ENCODE assay signal across 18 cellular contexts in genomic region chr16:167117-167462, GRCh38. TPM values are rescaled to one million over a fixed set of nuclear protein-coding genes. Genes with fewer than 3 reads are reported as not detected.
DNase-seq lines count a peak whose midpoint lies in the region; ATAC-seq and TF ChIP-seq lines count a peak whose summit lies in the region.
"Had no signal": no experiment of that assay in that cellular context is flagged by ENCODE, and none has a peak within 500 bp of the region (broad histone marks: within the 10 kb centered on the region; RNA-seq: fewer than 3 reads in every experiment).

No MANE protein-coding gene starts in this region.

- H3K9me3 Mint-ChIP-seq in CD8-positive, alpha-beta T cell, result no peaks in the 10 kb centered on the region
- no peaks in the 10 kb centered on the region for H3K9me3 Mint-ChIP-seq in IgD-negative memory B cell
- H3K9me3 Mint-ChIP-seq in naive thymus-derived CD8-positive, alpha-beta T cell, result no peaks in the 10 kb centered on the region

- TF ChIP-seq CTCF in CD8-positive, alpha-beta T cell (IDR thresholded peaks at IDR 0.05), result no peak

- no peak overlapping the region for H3K27ac ChIP-seq in CD8-positive, alpha-beta T cell (ENCODE audit: low read depth, low read length)

- ATAC-seq in CD8-positive, alpha-beta T cell, result no peak
- no peak for ATAC-seq in naive thymus-derived CD8-positive, alpha-beta T cell

- H3K4me3 ChIP-seq in CD8-positive, alpha-beta T cell (ENCODE audit: low read depth, low read length), result no peak overlapping the region

- H3K27ac Mint-ChIP-seq in CD8-positive, alpha-beta T cell, result no peak overlapping the region
- H3K27ac Mint-ChIP-seq in IgD-negative memory B cell, result peak overlapping the region in 2 of 3 donors; percentile 59 to 68
- peak overlapping the region in 2 of 10 donors; percentile 18 to 59 for H3K27ac Mint-ChIP-seq in naive thymus-derived CD8-positive, alpha-beta T cell

- H3K27me3 ChIP-seq in CD8-positive, alpha-beta T cell (ENCODE audit: insufficient read depth, low read length), result peaks cover 29% of the 10 kb centered on the region

- POLR2A ChIA-PET in CD8-positive, alpha-beta T cell (lab: Charles Lee), result no interaction called here
- POLR2A ChIA-PET in naive thymus-derived CD8-positive, alpha-beta T cell (lab: Charles Lee), result no interaction called here

- CTCF ChIA-PET in CD8-positive, alpha-beta T cell (lab: Charles Lee), result interaction anchor here (1.3 kb wide), 1 partner anchor 49 kb away, joined by 4 read pairs; no protein-coding TSS in a partner anchor

- intact Hi-C loops in CD8-positive, alpha-beta T cell (cut with DNase I, micrococcal nuclease), result no loop called here

- no peaks in the 10 kb centered on the region for H3K36me3 Mint-ChIP-seq in CD8-positive, alpha-beta T cell
- no peaks in the 10 kb centered on the region for H3K36me3 Mint-ChIP-seq in IgD-negative memory B cell
- no peaks in the 10 kb centered on the region for H3K36me3 Mint-ChIP-seq in naive thymus-derived CD8-positive, alpha-beta T cell

- no peak for DNase-seq in CD8-positive, alpha-beta T cell
- DNase-seq in epidermal melanocyte (ENCODE audit: insufficient read length, low spot score), result peak; percentile 19
- DNase-seq in naive thymus-derived CD8-positive, alpha-beta T cell, result no peak
- no peak for DNase-seq in HT-29 (ENCODE audit: low spot score)
- DNase-seq in DMS79 treated with DMSO at 0.1 percent for 48 hours (lab: John Stamatoyannopoulos, UW), result no peak
- no peak for DNase-seq in NCI-H1092 (lab: John Stamatoyannopoulos, UW)
- DNase-seq: C1 segment of cervical spinal cord, COR-L47, DMS153, Kasumi-1, NCI-H1417, NCI-H2029, NCI-H2171 treated with DMSO at 0.1 percent for 48 hours, NCI-H82, SHP77 treated with DMSO at 0.1 percent for 48 hours had no signal

- no peaks in the 10 kb centered on the region for H3K36me3 ChIP-seq in CD8-positive, alpha-beta T cell (ENCODE audit: insufficient read depth, low read length)

- H3K9me3 ChIP-seq in CD8-positive, alpha-beta T cell (ENCODE audit: low read length), result no peaks in the 10 kb centered on the region

- peak overlapping the region; percentile 21 for H3K4me3 Mint-ChIP-seq in CD8-positive, alpha-beta T cell
- H3K4me3 Mint-ChIP-seq in IgD-negative memory B cell, result peak overlapping the region in 2 of 4 donors; percentile 27 to 32
- H3K4me3 Mint-ChIP-seq in naive thymus-derived CD8-positive, alpha-beta T cell, result peak overlapping the region in 8 of 10 donors; percentile 20 to 65 (median 48)

- peaks cover 19% of the 10 kb centered on the region for H3K4me1 ChIP-seq in CD8-positive, alpha-beta T cell (ENCODE audit: insufficient read depth, low read length)

- peaks cover 48% of the 10 kb centered on the region for H3K27me3 Mint-ChIP-seq in CD8-positive, alpha-beta T cell (ENCODE audit: low read depth)
- peaks cover 46% of the 10 kb centered on the region for H3K27me3 Mint-ChIP-seq in IgD-negative memory B cell
- H3K27me3 Mint-ChIP-seq in naive thymus-derived CD8-positive, alpha-beta T cell, result peaks cover 17 to 70% (median 37%) of the 10 kb centered on the region in 5 donors

- peaks cover 4% of the 10 kb centered on the region for H3K4me1 Mint-ChIP-seq in CD8-positive, alpha-beta T cell (ENCODE audit: low read depth)
- peaks cover 0 to 2% (median 1%) of the 10 kb centered on the region in 3 donors for H3K4me1 Mint-ChIP-seq in IgD-negative memory B cell
- H3K4me1 Mint-ChIP-seq in naive thymus-derived CD8-positive, alpha-beta T cell, result peaks cover 4 to 18% (median 14%) of the 10 kb centered on the region in 4 donors

RNA-seq across cellular contexts. Expression of gene HBM, which starts 1.3 kb away (rescaled TPM):
- not detected for total RNA-seq in CD8-positive, alpha-beta T cell
- polyA plus RNA-seq in IgD-negative memory B cell, result not detected
- total RNA-seq in naive thymus-derived CD8-positive, alpha-beta T cell, result not detected
- not detected for polyA plus RNA-seq in naive thymus-derived CD8-positive, alpha-beta T cell
- total RNA-seq in HT-29 (2014; rRNA removed; shearing (Covaris generic)), result not detected in 2 replicates
- total RNA-seq: H4, NCI-H460 had no signal

RNA-seq across cellular contexts. Expression of gene HBA2, which starts 5.6 kb away (rescaled TPM):
- total RNA-seq in CD8-positive, alpha-beta T cell, result not detected
- polyA plus RNA-seq in IgD-negative memory B cell, result 88.3 TPM
- total RNA-seq in naive thymus-derived CD8-positive, alpha-beta T cell, result not detected
- polyA plus RNA-seq in naive thymus-derived CD8-positive, alpha-beta T cell, result 1 to 10 TPM in 1 of 3 donors, under 1 TPM in 1, not detected in 1; 0.89 to 8.6 TPM
- total RNA-seq in HT-29 (2014; rRNA removed; shearing (Covaris generic)), result not detected in 2 replicates
- total RNA-seq: NCI-H460 had no signal

RNA-seq across cellular contexts. Expression of gene HBA1, which starts 9.4 kb away (rescaled TPM):
- total RNA-seq in CD8-positive, alpha-beta T cell, result under 1 TPM in 1 of 2 experiments, not detected in 1; 0.68 TPM
- polyA plus RNA-seq in IgD-negative memory B cell, result 12.1 TPM
- not detected for total RNA-seq in naive thymus-derived CD8-positive, alpha-beta T cell
- 1 to 10 TPM in 1 of 3 donors, not detected in 2; 1.7 TPM for polyA plus RNA-seq in naive thymus-derived CD8-positive, alpha-beta T cell
- total RNA-seq in HT-29 (2014; rRNA removed; shearing (Covaris generic)), result not detected in 2 replicates
- total RNA-seq: H4 had no signal

RNA-seq across cellular contexts. Expression of gene HBQ1, which starts 13.2 kb away (rescaled TPM):
- not detected for total RNA-seq in CD8-positive, alpha-beta T cell
- polyA plus RNA-seq in IgD-negative memory B cell, result not detected
- not detected for total RNA-seq in naive thymus-derived CD8-positive, alpha-beta T cell
- polyA plus RNA-seq in naive thymus-derived CD8-positive, alpha-beta T cell, result under 1 TPM in 1 of 3 donors, not detected in 2; 0.71 TPM
- total RNA-seq in HT-29 (2014; rRNA removed; shearing (Covaris generic)), result not detected in 2 replicates
- total RNA-seq: H4 had no signal

RNA-seq across cellular contexts. Expression of gene HBZ, which starts 14.6 kb away (rescaled TPM):
- total RNA-seq in CD8-positive, alpha-beta T cell, result not detected
- not detected for polyA plus RNA-seq in IgD-negative memory B cell
- not detected for total RNA-seq in naive thymus-derived CD8-positive, alpha-beta T cell
- polyA plus RNA-seq in naive thymus-derived CD8-positive, alpha-beta T cell, result not detected
- total RNA-seq in HT-29 (2014; rRNA removed; shearing (Covaris generic)), result not detected in 2 replicates
- total RNA-seq: H4, NCI-H460 had no signal
